In the genomic region with DNA sequence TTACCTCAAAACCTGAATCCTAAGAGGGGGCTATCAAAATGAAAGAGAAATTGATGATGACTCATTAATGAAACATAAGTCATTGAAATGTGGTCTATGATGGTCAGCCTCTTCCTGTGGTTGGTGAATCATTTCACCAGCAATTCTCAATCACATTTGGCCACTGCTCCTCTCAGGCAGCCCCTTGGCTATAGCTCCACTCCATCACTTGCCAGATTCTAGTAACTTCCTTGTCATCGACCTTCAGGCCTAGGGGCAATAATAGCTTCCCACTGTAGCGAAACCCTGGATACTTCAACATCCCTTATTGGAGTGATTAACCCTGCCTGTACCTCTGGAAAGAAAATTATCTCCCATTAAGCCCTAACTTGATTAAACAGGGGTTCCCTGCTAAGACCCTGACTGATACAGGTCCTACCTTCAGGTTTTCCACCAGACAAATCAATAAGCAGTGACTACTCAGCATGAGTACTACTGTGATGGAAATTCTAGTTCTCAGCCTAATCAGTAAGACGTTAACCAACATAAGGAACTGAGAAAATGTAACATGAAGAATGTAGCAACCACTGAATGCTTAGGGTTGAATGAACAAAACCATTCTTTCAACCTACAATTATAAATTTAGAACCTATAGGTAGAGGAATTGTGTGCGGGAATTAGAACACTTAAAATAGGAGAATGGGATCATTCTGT, we compare ENCODE assay signal across 8 cellular contexts. TPM values are rescaled to one million over a fixed set of nuclear protein-coding genes. Genes with fewer than 3 reads are reported as not detected.
DNase-seq lines count a peak whose midpoint lies in the region; ATAC-seq and TF ChIP-seq lines count a peak whose summit lies in the region.

No MANE protein-coding gene starts in this region.

- H3K4me3 ChIP-seq in choroid plexus epithelial cell (ENCODE audit: low read depth, low read length), result no peak overlapping the region

- DNase-seq in GM04503 (ENCODE audit: low read depth) (peak; percentile 74), choroid plexus epithelial cell (ENCODE audit: low read depth) (peak; percentile 96), omental fat pad (ENCODE audit: low spot score) (no peak), NCI-H146 (lab: John Stamatoyannopoulos, UW) (no peak), globus pallidus (ENCODE audit: low spot score) (no peak)
- DNase-seq in activated CD4-positive, alpha-beta T cell treated with anti-CD3 and anti-CD28 coated beads, Interleukin-2, amount 50 U/mL, for 1 hour, result no peak

- ATAC-seq in GM21390 (IDR thresholded peaks at IDR 0.05; ENCODE audit: unreplicated experiment), result peak; percentile 85
- ATAC-seq in HG03558 (IDR thresholded peaks at IDR 0.05; ENCODE audit: extremely low read depth, unreplicated experiment), result peak; percentile 77
- peak; percentile 74 for ATAC-seq in omental fat pad (ENCODE audit: low FRiP score)

- TF ChIP-seq CTCF in choroid plexus epithelial cell (conservative IDR thresholded peaks at IDR 0.05; ENCODE audit: low read depth, low read length) (no peak), omental fat pad (IDR thresholded peaks at IDR 0.05) (no peak)

RNA-seq across cellular contexts. Expression of a gene that starts 30.4 kb away (rescaled TPM):
- not detected for total RNA-seq in omental fat pad

RNA-seq across cellular contexts. Expression of a gene that starts 52.2 kb away (rescaled TPM):
- total RNA-seq in omental fat pad, result 100 to 1,000 TPM in 1 of 4 donors, 10 to 100 TPM in 2, 1 to 10 TPM in 1; 7.7 to 102 (median 46.9) TPM

Comparison
In these comparisons a context has a peak if more than half of its experiments do, and no peak if none do; other contexts are left out.
1. DNase-seq: peak in GM04503 (single experiment) and choroid plexus epithelial cell (single experiment); none in omental fat pad (single experiment), activated CD4-positive, alpha-beta T cell treated with anti-CD3 and anti-CD28 coated beads, Interleukin-2, amount 50 U/mL, for 1 hour (single experiment), NCI-H146 (single experiment) and globus pallidus (single experiment).
2. Peak in every context shown above with its lines, with median percentiles within 50 percentile points of each other: ATAC-seq.